8 cellular contexts compared by ENCODE assay signal in the genomic region with DNA sequence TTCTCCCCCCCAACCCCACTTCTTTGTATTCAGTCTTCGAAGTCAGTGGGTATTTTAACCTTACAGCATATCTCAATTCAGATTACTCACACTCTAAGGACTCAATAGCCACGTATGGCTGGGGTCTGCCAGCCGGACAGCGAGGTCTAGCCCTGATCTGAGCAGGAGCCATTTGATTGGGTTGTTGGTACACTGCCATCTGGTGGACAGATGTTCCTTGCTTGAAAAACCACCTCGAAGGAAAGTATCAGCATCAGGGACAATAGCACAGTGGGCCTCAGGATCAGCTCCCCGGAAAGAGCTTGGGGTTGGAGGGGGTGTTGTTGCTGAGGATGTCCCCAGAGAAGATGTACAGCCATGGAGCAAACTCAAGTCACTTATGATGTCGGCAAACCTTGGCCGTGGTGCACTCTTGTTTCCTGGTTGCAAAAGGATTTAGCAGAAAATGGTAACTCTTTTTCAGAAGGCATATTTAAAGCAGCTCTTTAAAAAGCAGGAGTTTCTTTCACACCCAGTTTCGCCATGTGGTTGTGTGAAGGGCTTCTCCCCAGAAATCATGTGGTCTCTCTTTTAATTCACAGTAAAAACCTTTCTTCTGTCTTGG. TPM values are rescaled to one million over a fixed set of nuclear protein-coding genes. Genes with fewer than 3 reads are reported as not detected.
DNase-seq lines count a peak whose midpoint lies in the region; ATAC-seq and TF ChIP-seq lines count a peak whose summit lies in the region.

No MANE protein-coding gene starts in this region.

- in situ Hi-C loops in gastrocnemius medialis (cut with MboI; ENCODE audit: low sequenced_read_pairs in 4 of 4), result loop anchor here in 3 of 4 donors (5.0 to 10.0 kb wide), 3 partner anchors 194 to 199 kb away; no protein-coding TSS in a partner anchor

- H3K4me3 ChIP-seq in AG10803 (ENCODE audit: low read length), result no peak overlapping the region
- H3K4me3 ChIP-seq in right cardiac atrium (ENCODE audit: low read length), result no peak overlapping the region
- no peak overlapping the region for H3K4me3 ChIP-seq in gastrocnemius medialis

- 20% methylated on average over 9 of the region's 9 CpGs for WGBS in right cardiac atrium

- DNase-seq in AG10803 (ENCODE audit: low read depth) (peak; percentile 67), NCI-H1092 treated with DMSO at 0.1 percent for 48 hours (lab: John Stamatoyannopoulos, UW) (peak; percentile 39), T-helper 1 cell (peak in 4 of 5 donors; percentile 27 to 48 (median 38)), anterior cingulate cortex (lab: John Stamatoyannopoulos, UW) (peak in 37 of 58 donors; percentile 6 to 67 (median 28)), right cardiac atrium (peak in 2 of 3 donors; percentile 56 to 66), gastrocnemius medialis (peak in 1 of 2 donors; percentile 32), NCI-H1436 (lab: John Stamatoyannopoulos, UW) (no peak)

- no peaks in the 10 kb centered on the region for H3K4me1 ChIP-seq in right cardiac atrium (ENCODE audit: control insufficient read depth, insufficient read depth, low read length)
- no peaks in the 10 kb centered on the region for H3K4me1 ChIP-seq in gastrocnemius medialis

- TF ChIP-seq CTCF in AG10803 (conservative IDR thresholded peaks at IDR 0.05; ENCODE audit: low read length) (peak; percentile 84), gastrocnemius medialis (IDR thresholded peaks at IDR 0.05 in 4 of 5, conservative IDR thresholded peaks at IDR 0.05 in 1 of 5) (peak; percentile 20 to 67 (median 45))

- H3K9me3 ChIP-seq in right cardiac atrium (ENCODE audit: control insufficient read depth, low read length) (no peaks in the 10 kb centered on the region), gastrocnemius medialis (no peaks in the 10 kb centered on the region)

- H3K27me3 ChIP-seq in right cardiac atrium (ENCODE audit: control insufficient read depth, insufficient read depth), result no peaks in the 10 kb centered on the region
- H3K27me3 ChIP-seq in gastrocnemius medialis, result no peaks in the 10 kb centered on the region

- H3K27ac ChIP-seq in right cardiac atrium (ENCODE audit: low read length), result no peak overlapping the region
- no peak overlapping the region for H3K27ac ChIP-seq in gastrocnemius medialis

- intact Hi-C loops in right cardiac atrium (cut with DNase I) (loop anchor here in 3 of 4 donors (2.0 to 10.0 kb wide), 5 partner anchors 154 to 326 kb away; a partner anchor contains a TSS), gastrocnemius medialis (cut with DNase I; ENCODE audit: low total_unique reads) (loop anchor here (1.0 to 5.0 kb wide), 2 partner anchors 153 to 194 kb away; no protein-coding TSS in a partner anchor)

- TF ChIP-seq POLR2A in gastrocnemius medialis (IDR thresholded peaks at IDR 0.05), result no peak

- H3K36me3 ChIP-seq in gastrocnemius medialis, result no peaks in the 10 kb centered on the region

- peak; percentile 69 for ATAC-seq in GM19395 (IDR thresholded peaks at IDR 0.05; ENCODE audit: unreplicated experiment)
- ATAC-seq in right cardiac atrium, result peak; percentile 63 to 73
- peak; percentile 49 to 50 for ATAC-seq in gastrocnemius medialis

RNA-seq across cellular contexts. Expression of a gene that starts 31.7 kb away (rescaled TPM):
- total RNA-seq in right cardiac atrium (1 to 10 TPM in 3 of 4 donors, under 1 TPM in 1; 0.97 to 2.8 (median 1.9) TPM), gastrocnemius medialis (under 1 TPM in 2 of 4 donors, not detected in 2; 0.07 to 0.09 TPM)
- 1.3 TPM for polyA plus RNA-seq in right cardiac atrium
